In genomic region chr10:98244586-98244985, GRCh38 we compare ENCODE assay signal across 1 cellular context.
TF ChIP-seq lines count a peak whose summit lies in the region.

No MANE protein-coding gene starts in this region.

TF ChIP-seq in IMR-90, 13 proteins besides CTCF, POLR2A, EP300 and RAD21:
- TF ChIP-seq ELK1 (IDR thresholded peaks at IDR 0.05; ENCODE audit: borderline replicate concordance, low read depth, low read length) (no peak), MAFK (IDR thresholded peaks at IDR 0.05; ENCODE audit: low read depth, low read length) (no peak), MXI1 (IDR thresholded peaks at IDR 0.05; ENCODE audit: borderline replicate concordance, low read depth, low read length) (no peak), MAZ (IDR thresholded peaks at IDR 0.05; ENCODE audit: borderline replicate concordance, low read depth, low read length) (no peak), CEBPB (IDR thresholded peaks at IDR 0.05; ENCODE audit: low read depth, low read length) (no peak), USF2 (IDR thresholded peaks at IDR 0.05; ENCODE audit: low read depth, low read length) (no peak), FOS (IDR thresholded peaks at IDR 0.05; ENCODE audit: low read depth, low read length) (no peak), CHD1 (IDR thresholded peaks at IDR 0.05; ENCODE audit: low read depth, low read length) (no peak), SMC3 (IDR thresholded peaks at IDR 0.05; ENCODE audit: low read depth, low read length) (no peak), BHLHE40 (IDR thresholded peaks at IDR 0.05; ENCODE audit: low read depth, low read length) (no peak), RFX5 (IDR thresholded peaks at IDR 0.05; ENCODE audit: low read depth, low read length) (no peak), RCOR1 (IDR thresholded peaks at IDR 0.05; ENCODE audit: insufficient replicate concordance, low read length) (no peak)
